In the genomic region with DNA sequence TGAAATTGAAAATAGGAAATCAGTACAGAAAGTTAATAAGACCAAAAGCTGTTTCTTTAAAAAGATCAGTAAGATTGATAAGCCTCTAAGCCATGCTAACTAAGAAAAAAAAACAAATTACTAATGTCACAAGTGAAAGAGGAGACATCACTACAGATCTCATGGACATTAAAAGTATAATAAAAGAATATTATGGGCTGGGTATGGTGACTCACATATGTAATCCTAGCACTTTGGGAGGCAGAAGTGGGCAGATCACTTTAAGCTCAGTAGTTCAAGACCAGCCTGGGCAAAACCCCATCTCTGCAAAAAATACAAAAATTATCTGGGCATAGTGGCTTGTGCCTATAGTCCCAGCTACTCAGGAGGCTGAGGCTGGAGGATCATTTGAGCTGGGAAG, we compare ENCODE assay signal across 25 cellular contexts. TPM values are rescaled to one million over a fixed set of nuclear protein-coding genes. Genes with fewer than 3 reads are reported as not detected.
"Had no signal": no experiment of that assay in that cellular context is flagged by ENCODE, and none has a peak within 500 bp of the region (broad histone marks: within the 10 kb centered on the region; RNA-seq: fewer than 3 reads in every experiment).

No MANE protein-coding gene starts in this region.

- H3K4me1 ChIP-seq: left lung, lower lobe of right lung, right atrium auricular region, right lobe of liver, testis, thyroid gland, transverse colon, upper lobe of left lung, vagina had no signal

- ATAC-seq: left lung; lower lobe of right lung; naive thymus-derived CD4-positive, alpha-beta T cell; natural killer cell treated with Interleukin-12 subunit alpha and Interleukin-12 subunit beta and Interleukin-15 and Interleukin-18, amount 100 ng/mL, for 72 hours; right lobe of liver; stimulated activated memory B cell treated with anti-CD40 and anti-IgM and Interleukin-4, amounts not matched to agents 10 μg/mL and 1 μg/mL and 100 μg/mL, for 72 hours had no signal

- H3K27me3 ChIP-seq: left lung, ovary, right atrium auricular region, right lobe of liver, stomach, testis, thyroid gland, transverse colon, upper lobe of left lung, vagina had no signal

- H3K27ac ChIP-seq: left lung, lower lobe of right lung, ovary, right atrium auricular region, right lobe of liver, testis, thyroid gland, transverse colon, upper lobe of left lung, vagina had no signal

- H3K4me2 ChIP-seq: smooth muscle cell had no signal

- H3K36me3 ChIP-seq: left lung, lower lobe of right lung, ovary, right atrium auricular region, right lobe of liver, stomach, thyroid gland, transverse colon, upper lobe of left lung, vagina had no signal

- H3K9me3 ChIP-seq: lower lobe of right lung, right lobe of liver, testis, thyroid gland, vagina had no signal

- H3K4me3 ChIP-seq: left lung, lower lobe of right lung, ovary, right atrium auricular region, right lobe of liver, smooth muscle cell, stomach, testis, thyroid gland, transverse colon, upper lobe of left lung, vagina had no signal

- DNase-seq: hippocampal formation; immature natural killer cell; left lung; lower lobe of right lung; mammary epithelial cell; mesendoderm; naive thymus-derived CD4-positive, alpha-beta T cell; ovary; right lobe of liver; stimulated activated CD4-positive, alpha-beta T cell treated with anti-CD3 and anti-CD28 coated beads, Interleukin-1b, Interleukin-23, amount 100 ng/mL, for 48 hours; stimulated activated CD4-positive, alpha-beta T cell treated with anti-CD3 and anti-CD28 coated beads, Interleukin-2, amount 100 ng/mL, for 48 hours; stimulated activated CD4-positive, alpha-beta T cell treated with anti-CD3 and anti-CD28 coated beads, Interleukin-4, amount 100 ng/mL, for 4 hours; stimulated activated CD8-positive, alpha-beta memory T cell treated with anti-CD3 and anti-CD28 coated beads, Interleukin-4, amount 100 ng/mL, for 48 hours; stimulated activated naive CD4-positive, alpha-beta T cell treated with Interleukin-2 at 50 U/mL for 16 hours; stomach; testis; thyroid gland; transverse colon; upper lobe of left lung had no signal

RNA-seq across cellular contexts. Expression of a gene that starts 30.5 kb away (rescaled TPM):
- total RNA-seq: pulmonary artery endothelial cell had no signal
